In the genomic region with DNA sequence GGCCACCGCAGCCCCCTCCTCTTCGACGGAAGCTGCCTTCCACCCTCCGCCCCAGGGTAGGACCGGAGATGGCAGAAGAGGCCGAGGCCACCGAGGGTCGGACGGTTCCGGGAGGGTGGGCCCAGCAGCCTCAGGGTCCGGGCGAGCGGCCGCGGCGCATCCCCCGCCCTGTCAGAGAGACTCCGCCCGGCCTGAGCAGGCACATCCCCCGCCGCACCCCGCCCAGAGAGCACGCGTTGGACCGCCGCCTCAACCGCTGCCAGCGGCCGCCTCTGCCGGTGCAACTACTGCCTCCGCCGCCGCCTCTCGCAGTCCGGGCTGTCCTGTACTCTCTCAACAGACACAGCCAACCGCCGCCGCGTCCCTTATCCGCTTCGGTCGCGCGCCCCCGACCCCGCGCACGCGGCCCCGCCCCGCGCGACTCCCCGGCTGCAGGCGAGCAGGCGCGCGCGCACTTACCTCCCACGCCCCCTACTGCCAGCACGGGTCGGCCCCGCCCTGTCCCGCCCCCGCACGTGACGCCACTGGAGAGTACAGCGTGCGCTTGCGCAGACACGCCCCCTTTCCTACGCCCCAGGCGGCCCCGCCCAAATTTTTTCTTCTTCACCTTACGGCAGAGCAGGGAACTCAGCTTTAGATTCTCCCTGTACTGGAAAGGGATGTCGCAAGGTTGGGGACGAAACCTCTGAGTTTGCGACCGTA, we compare ENCODE assay signal across 1 cellular context.
TF ChIP-seq lines count a peak whose summit lies in the region.

A gene with protein sequence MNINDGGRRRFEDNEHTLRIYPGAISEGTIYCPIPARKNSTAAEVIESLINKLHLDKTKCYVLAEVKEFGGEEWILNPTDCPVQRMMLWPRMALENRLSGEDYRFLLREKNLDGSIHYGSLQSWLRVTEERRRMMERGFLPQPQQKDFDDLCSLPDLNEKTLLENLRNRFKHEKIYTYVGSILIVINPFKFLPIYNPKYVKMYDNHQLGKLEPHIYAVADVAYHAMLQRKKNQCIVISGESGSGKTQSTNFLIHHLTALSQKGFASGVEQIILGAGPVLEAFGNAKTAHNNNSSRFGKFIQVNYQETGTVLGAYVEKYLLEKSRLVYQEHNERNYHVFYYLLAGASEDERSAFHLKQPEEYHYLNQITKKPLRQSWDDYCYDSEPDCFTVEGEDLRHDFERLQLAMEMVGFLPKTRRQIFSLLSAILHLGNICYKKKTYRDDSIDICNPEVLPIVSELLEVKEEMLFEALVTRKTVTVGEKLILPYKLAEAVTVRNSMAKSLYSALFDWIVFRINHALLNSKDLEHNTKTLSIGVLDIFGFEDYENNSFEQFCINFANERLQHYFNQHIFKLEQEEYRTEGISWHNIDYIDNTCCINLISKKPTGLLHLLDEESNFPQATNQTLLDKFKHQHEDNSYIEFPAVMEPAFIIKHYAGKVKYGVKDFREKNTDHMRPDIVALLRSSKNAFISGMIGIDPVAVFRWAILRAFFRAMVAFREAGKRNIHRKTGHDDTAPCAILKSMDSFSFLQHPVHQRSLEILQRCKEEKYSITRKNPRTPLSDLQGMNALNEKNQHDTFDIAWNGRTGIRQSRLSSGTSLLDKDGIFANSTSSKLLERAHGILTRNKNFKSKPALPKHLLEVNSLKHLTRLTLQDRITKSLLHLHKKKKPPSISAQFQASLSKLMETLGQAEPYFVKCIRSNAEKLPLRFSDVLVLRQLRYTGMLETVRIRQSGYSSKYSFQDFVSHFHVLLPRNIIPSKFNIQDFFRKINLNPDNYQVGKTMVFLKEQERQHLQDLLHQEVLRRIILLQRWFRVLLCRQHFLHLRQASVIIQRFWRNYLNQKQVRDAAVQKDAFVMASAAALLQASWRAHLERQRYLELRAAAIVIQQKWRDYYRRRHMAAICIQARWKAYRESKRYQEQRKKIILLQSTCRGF (N-terminal part only) (minus strand): TSS at position 453 of the 702 bp plus-strand sequence. CDS start 71,587 bp downstream, outside the sequence.

TF ChIP-seq in HepG2, 621 proteins besides CTCF, POLR2A, EP300 and RAD21 (continued from another document and continues in another):
- TF ChIP-seq PHF21A (CRISPR knock-in tag; IDR thresholded peaks at IDR 0.05) (no peak; the same call in 1 of the 2 replicates), ZBTB46 (CRISPR knock-in tag; IDR thresholded peaks at IDR 0.05; ENCODE audit: borderline replicate concordance) (no peak), SNAI1 (CRISPR knock-in tag; IDR thresholded peaks at IDR 0.05; ENCODE audit: borderline replicate concordance) (no peak), THAP11 (CRISPR knock-in tag; IDR thresholded peaks at IDR 0.05) (peak; percentile 78), ZNF121 (CRISPR knock-in tag; IDR thresholded peaks at IDR 0.05) (no peak), RXRB (CRISPR knock-in tag; IDR thresholded peaks at IDR 0.05; ENCODE audit: borderline replicate concordance) (no peak; the same call in 1 of the 2 replicates), YY1 (IDR thresholded peaks at IDR 0.05; ENCODE audit: insufficient read depth, insufficient replicate concordance, low read depth, low read length) (no peak), PLRG1 (conservative IDR thresholded peaks at IDR 0.05) (no peak), SUZ12 (IDR thresholded peaks at IDR 0.05; ENCODE audit: low read depth, low read length) (no peak), ZNF782 (CRISPR knock-in tag; IDR thresholded peaks at IDR 0.05; ENCODE audit: borderline replicate concordance) (0 out of 2 replicates have a peak, but pooled peaks have one; percentile 15), POLR2AphosphoS2 (IDR thresholded peaks at IDR 0.05; ENCODE audit: low read depth, low read length) (no peak), BRD4 (CRISPR knock-in tag; IDR thresholded peaks at IDR 0.05) (no peak), PHF5A (CRISPR knock-in tag; IDR thresholded peaks at IDR 0.05; ENCODE audit: low read depth, unreplicated experiment) (no peak), ZNF883 (CRISPR knock-in tag; IDR thresholded peaks at IDR 0.05; ENCODE audit: not compliant biosample characterization) (peak; percentile 65), ZNF670 (CRISPR knock-in tag; IDR thresholded peaks at IDR 0.05; ENCODE audit: borderline replicate concordance) (no peak), MZF1 (CRISPR knock-in tag; IDR thresholded peaks at IDR 0.05; ENCODE audit: borderline replicate concordance) (no peak), PITX1 (CRISPR knock-in tag; IDR thresholded peaks at IDR 0.05) (no peak), PHF20 (CRISPR knock-in tag; IDR thresholded peaks at IDR 0.05) (peak; percentile 55; the same call in 1 of the 2 replicates), CBFB (CRISPR knock-in tag; IDR thresholded peaks at IDR 0.05) (no peak; the same call in 1 of the 2 replicates), ZNF839 (CRISPR knock-in tag; IDR thresholded peaks at IDR 0.05; ENCODE audit: borderline replicate concordance) (no peak), PCBP1 (IDR thresholded peaks at IDR 0.05; ENCODE audit: borderline replicate concordance, low read depth, low read length) (no peak), TBX3 (IDR thresholded peaks at IDR 0.05; ENCODE audit: borderline replicate concordance) (no peak), ZNF207 (IDR thresholded peaks at IDR 0.05; ENCODE audit: borderline replicate concordance) (no peak), MTA1 (CRISPR knock-in tag; IDR thresholded peaks at IDR 0.05; ENCODE audit: borderline replicate concordance) (peak; percentile 25; the same call in 1 of the 2 replicates), TSC22D2 (CRISPR knock-in tag; IDR thresholded peaks at IDR 0.05; ENCODE audit: borderline replicate concordance) (peak; percentile 57; the same call in 1 of the 2 replicates), DMTF1 (CRISPR knock-in tag; IDR thresholded peaks at IDR 0.05) (no peak), WIZ (CRISPR knock-in tag; IDR thresholded peaks at IDR 0.05) (no peak), TFE3 (CRISPR knock-in tag; IDR thresholded peaks at IDR 0.05) (peak; percentile 60), ZNF512 (CRISPR knock-in tag; IDR thresholded peaks at IDR 0.05) (no peak), NFE2 (CRISPR knock-in tag; IDR thresholded peaks at IDR 0.05) (no peak), KLF11 (CRISPR knock-in tag; IDR thresholded peaks at IDR 0.05) (no peak; the same call in 1 of the 2 replicates)
- TF ChIP-seq, protein P1, sequence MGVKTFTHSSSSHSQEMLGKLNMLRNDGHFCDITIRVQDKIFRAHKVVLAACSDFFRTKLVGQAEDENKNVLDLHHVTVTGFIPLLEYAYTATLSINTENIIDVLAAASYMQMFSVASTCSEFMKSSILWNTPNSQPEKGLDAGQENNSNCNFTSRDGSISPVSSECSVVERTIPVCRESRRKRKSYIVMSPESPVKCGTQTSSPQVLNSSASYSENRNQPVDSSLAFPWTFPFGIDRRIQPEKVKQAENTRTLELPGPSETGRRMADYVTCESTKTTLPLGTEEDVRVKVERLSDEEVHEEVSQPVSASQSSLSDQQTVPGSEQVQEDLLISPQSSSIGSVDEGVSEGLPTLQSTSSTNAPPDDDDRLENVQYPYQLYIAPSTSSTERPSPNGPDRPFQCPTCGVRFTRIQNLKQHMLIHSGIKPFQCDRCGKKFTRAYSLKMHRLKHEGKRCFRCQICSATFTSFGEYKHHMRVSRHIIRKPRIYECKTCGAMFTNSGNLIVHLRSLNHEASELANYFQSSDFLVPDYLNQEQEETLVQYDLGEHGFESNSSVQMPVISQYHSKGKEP (CRISPR knock-in tag; IDR thresholded peaks at IDR 0.05) = no peak
- TF ChIP-seq, protein P2, sequence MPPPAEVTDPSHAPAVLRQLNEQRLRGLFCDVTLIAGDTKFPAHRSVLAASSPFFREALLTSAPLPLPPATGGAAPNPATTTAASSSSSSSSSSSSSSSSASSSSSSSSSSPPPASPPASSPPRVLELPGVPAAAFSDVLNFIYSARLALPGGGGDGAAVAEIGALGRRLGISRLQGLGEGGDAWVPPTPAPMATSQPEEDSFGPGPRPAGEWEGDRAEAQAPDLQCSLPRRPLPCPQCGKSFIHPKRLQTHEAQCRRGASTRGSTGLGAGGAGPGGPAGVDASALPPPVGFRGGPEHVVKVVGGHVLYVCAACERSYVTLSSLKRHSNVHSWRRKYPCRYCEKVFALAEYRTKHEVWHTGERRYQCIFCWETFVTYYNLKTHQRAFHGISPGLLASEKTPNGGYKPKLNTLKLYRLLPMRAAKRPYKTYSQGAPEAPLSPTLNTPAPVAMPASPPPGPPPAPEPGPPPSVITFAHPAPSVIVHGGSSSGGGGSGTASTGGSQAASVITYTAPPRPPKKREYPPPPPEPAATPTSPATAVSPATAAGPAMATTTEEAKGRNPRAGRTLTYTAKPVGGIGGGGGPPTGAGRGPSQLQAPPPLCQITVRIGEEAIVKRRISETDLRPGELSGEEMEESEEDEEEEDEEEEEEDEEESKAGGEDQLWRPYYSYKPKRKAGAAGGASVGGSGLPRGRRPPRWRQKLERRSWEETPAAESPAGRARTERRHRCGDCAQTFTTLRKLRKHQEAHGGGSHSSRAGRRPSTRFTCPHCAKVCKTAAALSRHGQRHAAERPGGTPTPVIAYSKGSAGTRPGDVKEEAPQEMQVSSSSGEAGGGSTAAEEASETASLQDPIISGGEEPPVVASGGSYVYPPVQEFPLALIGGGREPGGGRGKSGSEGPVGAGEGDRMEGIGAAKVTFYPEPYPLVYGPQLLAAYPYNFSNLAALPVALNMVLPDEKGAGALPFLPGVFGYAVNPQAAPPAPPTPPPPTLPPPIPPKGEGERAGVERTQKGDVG (CRISPR knock-in tag; IDR thresholded peaks at IDR 0.05; ENCODE audit: borderline replicate concordance) = no peak
- TF ChIP-seq, protein P3, sequence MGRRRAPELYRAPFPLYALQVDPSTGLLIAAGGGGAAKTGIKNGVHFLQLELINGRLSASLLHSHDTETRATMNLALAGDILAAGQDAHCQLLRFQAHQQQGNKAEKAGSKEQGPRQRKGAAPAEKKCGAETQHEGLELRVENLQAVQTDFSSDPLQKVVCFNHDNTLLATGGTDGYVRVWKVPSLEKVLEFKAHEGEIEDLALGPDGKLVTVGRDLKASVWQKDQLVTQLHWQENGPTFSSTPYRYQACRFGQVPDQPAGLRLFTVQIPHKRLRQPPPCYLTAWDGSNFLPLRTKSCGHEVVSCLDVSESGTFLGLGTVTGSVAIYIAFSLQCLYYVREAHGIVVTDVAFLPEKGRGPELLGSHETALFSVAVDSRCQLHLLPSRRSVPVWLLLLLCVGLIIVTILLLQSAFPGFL (CRISPR knock-in tag; IDR thresholded peaks at IDR 0.05) = no peak
- TF ChIP-seq, protein P4, sequence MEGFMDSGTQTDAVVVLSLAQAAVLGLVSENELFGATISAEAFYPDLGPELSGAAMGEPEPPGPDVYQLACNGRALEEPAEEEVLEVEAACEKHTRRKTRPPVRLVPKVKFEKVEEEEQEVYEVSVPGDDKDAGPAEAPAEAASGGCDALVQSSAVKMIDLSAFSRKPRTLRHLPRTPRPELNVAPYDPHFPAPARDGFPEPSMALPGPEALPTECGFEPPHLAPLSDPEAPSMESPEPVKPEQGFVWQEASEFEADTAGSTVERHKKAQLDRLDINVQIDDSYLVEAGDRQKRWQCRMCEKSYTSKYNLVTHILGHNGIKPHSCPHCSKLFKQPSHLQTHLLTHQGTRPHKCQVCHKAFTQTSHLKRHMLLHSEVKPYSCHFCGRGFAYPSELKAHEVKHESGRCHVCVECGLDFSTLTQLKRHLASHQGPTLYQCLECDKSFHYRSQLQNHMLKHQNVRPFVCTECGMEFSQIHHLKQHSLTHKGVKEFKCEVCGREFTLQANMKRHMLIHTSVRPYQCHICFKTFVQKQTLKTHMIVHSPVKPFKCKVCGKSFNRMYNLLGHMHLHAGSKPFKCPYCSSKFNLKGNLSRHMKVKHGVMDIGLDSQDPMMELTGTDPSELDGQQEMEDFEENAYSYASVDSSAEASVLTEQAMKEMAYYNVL (CRISPR knock-in tag; IDR thresholded peaks at IDR 0.05; ENCODE audit: borderline replicate concordance) = no peak
